1 cellular context compared by ENCODE assay signal in the genomic region with DNA sequence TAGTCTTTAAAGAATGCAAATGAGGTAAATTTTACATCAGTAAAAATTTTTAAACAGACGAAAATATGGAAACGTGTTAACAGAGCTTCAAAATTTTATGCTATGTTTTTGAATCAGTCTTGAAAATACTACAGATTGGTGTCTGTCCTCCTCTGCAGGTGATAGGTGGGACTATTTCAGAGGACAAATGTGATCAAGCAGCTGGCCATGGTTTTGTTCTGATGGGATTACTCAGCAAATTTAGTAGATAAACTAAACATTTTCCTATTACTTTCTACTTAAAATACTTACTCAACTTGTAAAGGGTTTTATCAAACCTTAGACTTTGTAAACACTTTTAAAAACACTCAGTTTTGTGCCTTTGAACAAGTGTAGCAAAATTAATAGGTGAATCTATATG.
TF ChIP-seq lines count a peak whose summit lies in the region.

No MANE protein-coding gene starts in this region.

TF ChIP-seq in GM23338, 12 proteins besides CTCF, POLR2A, EP300 and RAD21 (continued from another document):
- TF ChIP-seq CREB1 (CRISPR knock-in tag; IDR thresholded peaks at IDR 0.05; ENCODE audit: low read depth), result no peak
